Comparison of ENCODE assay signal across 8 cellular contexts in the genomic region with DNA sequence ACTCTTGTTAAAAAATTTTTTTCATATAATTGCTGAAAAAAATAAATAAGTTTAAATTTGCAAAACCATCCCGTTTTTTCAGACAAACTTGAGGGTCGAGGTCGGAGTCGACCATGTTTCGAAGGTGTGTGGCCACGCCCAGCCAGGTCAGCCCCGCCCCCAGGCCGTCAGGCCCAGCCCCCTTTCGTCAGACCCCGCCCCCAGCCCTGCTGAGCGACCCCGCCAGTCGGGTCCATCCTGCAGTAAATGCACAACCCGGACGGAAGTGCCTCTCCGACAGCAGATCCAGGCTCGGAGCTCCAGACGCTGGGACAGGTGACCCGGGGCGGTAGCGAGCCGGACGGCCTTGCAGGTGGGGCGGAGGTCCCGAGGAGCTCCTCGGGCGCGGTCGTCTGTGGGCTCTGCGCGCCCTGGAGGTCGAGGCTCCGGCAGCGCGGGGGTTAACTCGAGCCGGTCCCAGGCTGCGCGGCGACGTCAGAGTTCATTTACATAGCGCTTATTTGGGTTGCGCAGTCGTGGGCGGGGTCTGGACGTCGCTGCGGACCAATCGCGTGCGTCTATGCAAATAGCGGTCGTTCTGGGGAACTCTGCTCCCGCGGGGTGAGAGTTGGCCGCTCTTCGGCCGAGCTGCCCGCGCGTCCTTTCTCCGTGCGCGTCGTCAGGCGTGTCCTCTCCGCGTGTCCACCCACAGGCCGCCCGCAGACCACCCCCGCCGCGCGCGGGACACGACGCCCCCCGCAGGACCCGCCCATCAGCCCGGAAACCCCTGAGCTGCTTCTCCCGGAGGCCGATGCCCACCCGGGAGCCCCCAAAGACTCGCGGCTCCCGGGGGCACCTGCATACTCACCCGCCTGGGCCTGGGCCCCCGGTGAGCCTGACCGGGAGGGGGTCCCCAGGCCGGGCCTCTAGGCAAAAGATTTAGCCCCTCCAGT. TPM values are rescaled to one million over a fixed set of nuclear protein-coding genes. Genes with fewer than 3 reads are reported as not detected.
DNase-seq lines count a peak whose midpoint lies in the region; ATAC-seq and FAIRE-seq lines count a peak whose summit lies in the region.

A gene with protein sequence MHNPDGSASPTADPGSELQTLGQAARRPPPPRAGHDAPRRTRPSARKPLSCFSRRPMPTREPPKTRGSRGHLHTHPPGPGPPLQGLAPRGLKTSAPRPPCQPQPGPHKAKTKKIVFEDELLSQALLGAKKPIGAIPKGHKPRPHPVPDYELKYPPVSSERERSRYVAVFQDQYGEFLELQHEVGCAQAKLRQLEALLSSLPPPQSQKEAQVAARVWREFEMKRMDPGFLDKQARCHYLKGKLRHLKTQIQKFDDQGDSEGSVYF (plus strand): TSS at position 225 of the 932 bp plus-strand sequence. CDS start 22 bp downstream, at position 247.

- DNase-seq in COR-L47 (lab: John Stamatoyannopoulos, UW) (peak; percentile 97), HTR-8/SVneo (ENCODE audit: insufficient read length, low spot score) (peak; percentile 95), NOMO-1 treated with DMSO at 0.1 percent for 48 hours (lab: John Stamatoyannopoulos, UW; ENCODE audit: unreplicated experiment) (peak; percentile 98), medulla oblongata (ENCODE audit: extremely low spot score) (peak; percentile 99)
- DNase-seq in effector memory CD4-positive, alpha-beta T cell = peak; percentile 92 to 95 (median 93)
- DNase-seq in stimulated activated CD4-positive, alpha-beta T cell treated with anti-CD3 and anti-CD28 coated beads, TNF-alpha, amount 100 ng/mL, for 48 hours (ENCODE audit: low read depth in 3 of 3) = peak; percentile 95 to 98 (median 95)

- no peaks in the 10 kb centered on the region for H3K9me3 ChIP-seq in effector memory CD4-positive, alpha-beta T cell (ENCODE audit: control insufficient read depth, low read length)

- POLR2A ChIA-PET in activated CD8-positive, alpha-beta memory T cell treated with anti-CD3 and anti-CD28 coated beads for 36 hours (lab: Charles Lee) = interaction anchor here (0.6 to 2.4 kb wide), 8 partner anchors 8 to 862 kb away, joined by 3 to 19 read pairs (median 4); a partner anchor contains a TSS

- peak within 1 kb of the TSS; percentile 77 for H3K4me3 ChIP-seq in effector memory CD4-positive, alpha-beta T cell (ENCODE audit: insufficient read depth, low read depth, low read length, poor library complexity, severe bottlenecking)

- peaks cover 9% of the 10 kb centered on the region for H3K4me1 ChIP-seq in effector memory CD4-positive, alpha-beta T cell (ENCODE audit: control insufficient read depth, insufficient read depth, low read length, poor library complexity, severe bottlenecking)

- H3K27me3 ChIP-seq in effector memory CD4-positive, alpha-beta T cell (replicated peaks; ENCODE audit: control insufficient read depth, insufficient read depth, low read length, poor library complexity, severe bottlenecking) = no peaks in the 10 kb centered on the region

- peak; percentile 76 for ATAC-seq in GM21367 (IDR thresholded peaks at IDR 0.05; ENCODE audit: unreplicated experiment)

- no peaks in the 10 kb centered on the region for H3K36me3 ChIP-seq in effector memory CD4-positive, alpha-beta T cell (ENCODE audit: control insufficient read depth, insufficient read depth, low read length)

- CTCF ChIA-PET in activated CD8-positive, alpha-beta memory T cell treated with anti-CD3 and anti-CD28 coated beads for 36 hours (lab: Charles Lee) = interaction anchor here (1.7 to 2.7 kb wide), 2 partner anchors 9 to 11 kb away, joined by 9 to 13 read pairs; a partner anchor contains a TSS

- peak within 1 kb of the TSS; percentile 65 for H3K27ac ChIP-seq in effector memory CD4-positive, alpha-beta T cell (ENCODE audit: insufficient read depth, low read length, poor library complexity, severe bottlenecking)

- FAIRE-seq in HTR-8/SVneo (lab: Jason Lieb, UNC) = peak; percentile 93

RNA-seq across cellular contexts. Expression of the gene that starts here (rescaled TPM):
- 10 to 100 TPM; 20.4 to 22.9 TPM for total RNA-seq in activated CD8-positive, alpha-beta memory T cell treated with anti-CD3 and anti-CD28 coated beads for 36 hours

Comparison
In these comparisons a context has a peak if more than half of its experiments do, and no peak if none do; other contexts are left out.
1. Peak in every context shown above with its lines: DNase-seq, ATAC-seq, H3K4me3 ChIP-seq and H3K27ac ChIP-seq.